Comparison of ENCODE assay signal across 1 cellular context in genomic region chr15:67550522-67550921, GRCh38.
TF ChIP-seq lines count a peak whose summit lies in the region.

No MANE protein-coding gene starts in this region.

TF ChIP-seq in HEK293, 187 proteins besides CTCF, POLR2A, EP300 and RAD21 (continued from another document and continues in another):
- TF ChIP-seq, protein P1, sequence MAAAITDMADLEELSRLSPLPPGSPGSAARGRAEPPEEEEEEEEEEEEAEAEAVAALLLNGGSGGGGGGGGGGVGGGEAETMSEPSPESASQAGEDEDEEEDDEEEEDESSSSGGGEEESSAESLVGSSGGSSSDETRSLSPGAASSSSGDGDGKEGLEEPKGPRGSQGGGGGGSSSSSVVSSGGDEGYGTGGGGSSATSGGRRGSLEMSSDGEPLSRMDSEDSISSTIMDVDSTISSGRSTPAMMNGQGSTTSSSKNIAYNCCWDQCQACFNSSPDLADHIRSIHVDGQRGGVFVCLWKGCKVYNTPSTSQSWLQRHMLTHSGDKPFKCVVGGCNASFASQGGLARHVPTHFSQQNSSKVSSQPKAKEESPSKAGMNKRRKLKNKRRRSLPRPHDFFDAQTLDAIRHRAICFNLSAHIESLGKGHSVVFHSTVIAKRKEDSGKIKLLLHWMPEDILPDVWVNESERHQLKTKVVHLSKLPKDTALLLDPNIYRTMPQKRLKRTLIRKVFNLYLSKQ (tag by site-specific recombination; IDR thresholded peaks at IDR 0.05; ENCODE audit: borderline replicate concordance): no peak
- no peak for TF ChIP-seq ZFHX2 (tag by site-specific recombination; conservative IDR thresholded peaks at IDR 0.05)
- TF ChIP-seq ZNF324 (tag by site-specific recombination; IDR thresholded peaks at IDR 0.05): 0 out of 2 replicates have a peak, but pooled peaks have one; percentile 62
- TF ChIP-seq, protein P2, sequence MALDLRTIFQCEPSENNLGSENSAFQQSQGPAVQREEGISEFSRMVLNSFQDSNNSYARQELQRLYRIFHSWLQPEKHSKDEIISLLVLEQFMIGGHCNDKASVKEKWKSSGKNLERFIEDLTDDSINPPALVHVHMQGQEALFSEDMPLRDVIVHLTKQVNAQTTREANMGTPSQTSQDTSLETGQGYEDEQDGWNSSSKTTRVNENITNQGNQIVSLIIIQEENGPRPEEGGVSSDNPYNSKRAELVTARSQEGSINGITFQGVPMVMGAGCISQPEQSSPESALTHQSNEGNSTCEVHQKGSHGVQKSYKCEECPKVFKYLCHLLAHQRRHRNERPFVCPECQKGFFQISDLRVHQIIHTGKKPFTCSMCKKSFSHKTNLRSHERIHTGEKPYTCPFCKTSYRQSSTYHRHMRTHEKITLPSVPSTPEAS (tag by site-specific recombination; IDR thresholded peaks at IDR 0.05): no peak
- no peak for TF ChIP-seq ZNF621 (tag by site-specific recombination; IDR thresholded peaks at IDR 0.05)
- no peak for TF ChIP-seq KLF1 (tag by site-specific recombination; IDR thresholded peaks at IDR 0.05)
- TF ChIP-seq ZBTB48 (tag by site-specific recombination; IDR thresholded peaks at IDR 0.05): 0 out of 2 replicates have a peak, but pooled peaks have one; percentile 27
- TF ChIP-seq ZNF426 (tag by site-specific recombination; IDR thresholded peaks at IDR 0.05): no peak
- no peak for TF ChIP-seq ZNF571 (tag by site-specific recombination; IDR thresholded peaks at IDR 0.05)
- TF ChIP-seq ZNF394 (tag by site-specific recombination; IDR thresholded peaks at IDR 0.05; ENCODE audit: borderline replicate concordance): no peak
- no peak for TF ChIP-seq ZNF280D (tag by site-specific recombination; IDR thresholded peaks at IDR 0.05)
- TF ChIP-seq, protein P3, sequence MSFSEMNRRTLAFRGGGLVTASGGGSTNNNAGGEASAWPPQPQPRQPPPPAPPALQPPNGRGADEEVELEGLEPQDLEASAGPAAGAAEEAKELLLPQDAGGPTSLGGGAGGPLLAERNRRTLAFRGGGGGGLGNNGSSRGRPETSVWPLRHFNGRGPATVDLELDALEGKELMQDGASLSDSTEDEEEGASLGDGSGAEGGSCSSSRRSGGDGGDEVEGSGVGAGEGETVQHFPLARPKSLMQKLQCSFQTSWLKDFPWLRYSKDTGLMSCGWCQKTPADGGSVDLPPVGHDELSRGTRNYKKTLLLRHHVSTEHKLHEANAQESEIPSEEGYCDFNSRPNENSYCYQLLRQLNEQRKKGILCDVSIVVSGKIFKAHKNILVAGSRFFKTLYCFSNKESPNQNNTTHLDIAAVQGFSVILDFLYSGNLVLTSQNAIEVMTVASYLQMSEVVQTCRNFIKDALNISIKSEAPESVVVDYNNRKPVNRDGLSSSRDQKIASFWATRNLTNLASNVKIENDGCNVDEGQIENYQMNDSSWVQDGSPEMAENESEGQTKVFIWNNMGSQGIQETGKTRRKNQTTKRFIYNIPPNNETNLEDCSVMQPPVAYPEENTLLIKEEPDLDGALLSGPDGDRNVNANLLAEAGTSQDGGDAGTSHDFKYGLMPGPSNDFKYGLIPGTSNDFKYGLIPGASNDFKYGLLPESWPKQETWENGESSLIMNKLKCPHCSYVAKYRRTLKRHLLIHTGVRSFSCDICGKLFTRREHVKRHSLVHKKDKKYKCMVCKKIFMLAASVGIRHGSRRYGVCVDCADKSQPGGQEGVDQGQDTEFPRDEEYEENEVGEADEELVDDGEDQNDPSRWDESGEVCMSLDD (tag by site-specific recombination; IDR thresholded peaks at IDR 0.05): no peak
- TF ChIP-seq ZNF211 (tag by site-specific recombination; IDR thresholded peaks at IDR 0.05; ENCODE audit: low read depth): no peak
- no peak for TF ChIP-seq ZNF555 (tag by site-specific recombination; conservative IDR thresholded peaks at IDR 0.05)
- TF ChIP-seq ZNF561 (tag by site-specific recombination; IDR thresholded peaks at IDR 0.05; ENCODE audit: borderline replicate concordance): no peak
- no peak for TF ChIP-seq GFI1B (tag by site-specific recombination; IDR thresholded peaks at IDR 0.05)
- peak; percentile 17; the same call in 1 of the 2 replicates for TF ChIP-seq MYNN (tag by site-specific recombination; IDR thresholded peaks at IDR 0.05; ENCODE audit: borderline replicate concordance)
- no peak for TF ChIP-seq PRDM4 (tag by site-specific recombination; IDR thresholded peaks at IDR 0.05)
- no peak for TF ChIP-seq ZBTB49 (tag by site-specific recombination; IDR thresholded peaks at IDR 0.05; ENCODE audit: low read depth)
- TF ChIP-seq ZFP41 (tag by site-specific recombination; IDR thresholded peaks at IDR 0.05; ENCODE audit: borderline replicate concordance): no peak
- no peak for TF ChIP-seq MZF1 (tag by site-specific recombination; IDR thresholded peaks at IDR 0.05; ENCODE audit: borderline replicate concordance)
- TF ChIP-seq ZEB2 (tag by site-specific recombination; IDR thresholded peaks at IDR 0.05): peak; percentile 69
- TF ChIP-seq ZNF274 (IDR thresholded peaks at IDR 0.05; ENCODE audit: low read length): no peak
- no peak for TF ChIP-seq ZNF274 (tag by site-specific recombination; IDR thresholded peaks at IDR 0.05; ENCODE audit: borderline replicate concordance)
- no peak for TF ChIP-seq ZNF473 (tag by site-specific recombination; IDR thresholded peaks at IDR 0.05)
- TF ChIP-seq, protein P4, sequence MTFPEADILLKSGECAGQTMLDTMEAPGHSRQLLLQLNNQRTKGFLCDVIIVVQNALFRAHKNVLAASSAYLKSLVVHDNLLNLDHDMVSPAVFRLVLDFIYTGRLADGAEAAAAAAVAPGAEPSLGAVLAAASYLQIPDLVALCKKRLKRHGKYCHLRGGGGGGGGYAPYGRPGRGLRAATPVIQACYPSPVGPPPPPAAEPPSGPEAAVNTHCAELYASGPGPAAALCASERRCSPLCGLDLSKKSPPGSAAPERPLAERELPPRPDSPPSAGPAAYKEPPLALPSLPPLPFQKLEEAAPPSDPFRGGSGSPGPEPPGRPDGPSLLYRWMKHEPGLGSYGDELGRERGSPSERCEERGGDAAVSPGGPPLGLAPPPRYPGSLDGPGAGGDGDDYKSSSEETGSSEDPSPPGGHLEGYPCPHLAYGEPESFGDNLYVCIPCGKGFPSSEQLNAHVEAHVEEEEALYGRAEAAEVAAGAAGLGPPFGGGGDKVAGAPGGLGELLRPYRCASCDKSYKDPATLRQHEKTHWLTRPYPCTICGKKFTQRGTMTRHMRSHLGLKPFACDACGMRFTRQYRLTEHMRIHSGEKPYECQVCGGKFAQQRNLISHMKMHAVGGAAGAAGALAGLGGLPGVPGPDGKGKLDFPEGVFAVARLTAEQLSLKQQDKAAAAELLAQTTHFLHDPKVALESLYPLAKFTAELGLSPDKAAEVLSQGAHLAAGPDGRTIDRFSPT (tag by site-specific recombination; IDR thresholded peaks at IDR 0.05): no peak
- no peak for TF ChIP-seq ZNF214 (tag by site-specific recombination; IDR thresholded peaks at IDR 0.05; ENCODE audit: borderline replicate concordance)
- no peak for TF ChIP-seq PRDM2 (tag by site-specific recombination; IDR thresholded peaks at IDR 0.05; ENCODE audit: borderline replicate concordance)
- no peak for TF ChIP-seq BCL6B (tag by site-specific recombination; IDR thresholded peaks at IDR 0.05)
- no peak for TF ChIP-seq ZNF350 (tag by site-specific recombination; IDR thresholded peaks at IDR 0.05)
- TF ChIP-seq ZNF433 (tag by site-specific recombination; IDR thresholded peaks at IDR 0.05; ENCODE audit: low read depth): no peak
- TF ChIP-seq ZNF155 (tag by site-specific recombination; IDR thresholded peaks at IDR 0.05): no peak
- no peak for TF ChIP-seq KLF8 (tag by site-specific recombination; IDR thresholded peaks at IDR 0.05)
